ENCODE assay signal across 1 cellular context in the genomic region with DNA sequence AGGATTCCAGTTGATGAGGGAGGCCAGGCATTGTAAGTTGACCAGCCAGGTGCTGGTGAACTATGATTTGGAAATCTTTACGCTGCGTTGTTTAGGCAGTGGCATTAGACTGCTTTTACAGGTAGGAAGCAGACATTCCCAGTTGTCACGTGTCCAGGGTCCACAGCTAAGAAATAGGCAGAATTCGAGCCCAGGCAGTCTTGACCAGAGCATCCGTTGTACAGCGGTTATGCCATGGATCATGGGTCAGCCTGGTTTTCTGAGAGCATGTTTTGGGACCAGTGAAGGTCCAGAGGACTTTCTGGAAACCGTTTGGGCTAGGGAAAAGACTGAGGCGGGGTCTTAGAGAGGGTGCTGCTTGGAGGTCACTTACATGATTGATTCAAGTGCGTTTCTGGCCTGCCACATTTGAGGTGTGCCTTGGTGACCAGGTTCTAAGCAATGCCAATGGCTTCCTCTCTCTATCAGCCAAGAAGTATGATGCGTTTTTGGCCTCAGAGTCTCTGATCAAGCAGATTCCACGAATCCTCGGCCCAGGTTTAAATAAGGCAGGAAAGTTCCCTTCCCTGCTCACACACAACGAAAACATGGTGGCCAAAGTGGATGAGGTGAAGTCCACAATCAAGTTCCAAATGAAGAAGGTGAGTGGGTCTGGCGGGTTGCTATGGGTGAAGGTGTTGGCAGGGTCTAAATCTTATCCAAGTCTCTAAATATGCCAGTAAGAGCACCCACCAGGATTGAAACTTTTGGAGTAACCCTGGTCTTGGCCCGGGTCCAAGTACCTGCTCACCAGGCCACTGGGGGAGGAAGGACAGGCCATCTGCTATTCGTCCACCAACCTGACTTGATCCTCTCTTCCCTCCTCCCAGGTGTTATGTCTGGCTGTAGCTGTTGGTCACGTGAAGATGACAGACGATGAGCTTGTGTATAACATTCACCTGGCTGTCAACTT.
A peak's percentile ranks its signal among the peaks of the same experiment; 100 is the strongest.
TF ChIP-seq lines count a peak whose summit lies in the region.

No MANE protein-coding gene starts in this region.

TF ChIP-seq in HepG2, 621 proteins besides CTCF, POLR2A, EP300 and RAD21 (continued from another document and continues in another):
- TF ChIP-seq FIP1L1 (IDR thresholded peaks at IDR 0.05; ENCODE audit: borderline replicate concordance, insufficient read depth, low read depth, low read length) (0 out of 2 replicates have a peak, but pooled peaks have one; percentile 26), HIVEP1 (CRISPR knock-in tag; IDR thresholded peaks at IDR 0.05) (0 out of 2 replicates have a peak, but pooled peaks have one; percentile 9), ZFY (CRISPR knock-in tag; IDR thresholded peaks at IDR 0.05) (no peak; the same call in 1 of the 2 replicates), ZNF781 (CRISPR knock-in tag; IDR thresholded peaks at IDR 0.05; ENCODE audit: borderline replicate concordance, not compliant biosample characterization) (no peak), ZNF160 (CRISPR knock-in tag; IDR thresholded peaks at IDR 0.05) (no peak), ZNF792 (CRISPR knock-in tag; IDR thresholded peaks at IDR 0.05) (no peak), KLF13 (CRISPR knock-in tag; IDR thresholded peaks at IDR 0.05) (no peak), RFX5 (IDR thresholded peaks at IDR 0.05; ENCODE audit: low read depth, low read length) (no peak), ZNF775 (CRISPR knock-in tag; IDR thresholded peaks at IDR 0.05; ENCODE audit: borderline replicate concordance) (no peak), ZGPAT (CRISPR knock-in tag; IDR thresholded peaks at IDR 0.05) (no peak), PTBP1 (IDR thresholded peaks at IDR 0.05; ENCODE audit: low read depth, low read length, poor library complexity, severe bottlenecking) (no peak), BHLHE40 (IDR thresholded peaks at IDR 0.05; ENCODE audit: low read length) (0 out of 2 replicates have a peak, but pooled peaks have one; percentile 27), NFKB2 (CRISPR knock-in tag; IDR thresholded peaks at IDR 0.05; ENCODE audit: borderline replicate concordance) (no peak), ADNP (CRISPR knock-in tag; IDR thresholded peaks at IDR 0.05) (no peak), TBX3 (IDR thresholded peaks at IDR 0.05; ENCODE audit: borderline replicate concordance) (no peak), FOXA1 (IDR thresholded peaks at IDR 0.05) (no peak), FOXA1 (CRISPR knock-in tag; IDR thresholded peaks at IDR 0.05) (no peak), ZC3H4 (CRISPR knock-in tag; IDR thresholded peaks at IDR 0.05; ENCODE audit: borderline replicate concordance) (peak; percentile 24; the same call in 1 of the 2 replicates), BRD4 (CRISPR knock-in tag; IDR thresholded peaks at IDR 0.05) (no peak), RBFOX2 (IDR thresholded peaks at IDR 0.05; ENCODE audit: low read depth, low read length) (peak; percentile 54; the same call in 1 of the 2 replicates), PCBP2 (optimal IDR thresholded peaks at IDR 0.05; ENCODE audit: low read depth, low read length, poor library complexity, severe bottlenecking) (no peak), JUND (CRISPR knock-in tag; IDR thresholded peaks at IDR 0.05) (no peak), ZNF235 (CRISPR knock-in tag; IDR thresholded peaks at IDR 0.05; ENCODE audit: borderline replicate concordance) (no peak), ZNF121 (CRISPR knock-in tag; IDR thresholded peaks at IDR 0.05) (no peak), EED (CRISPR knock-in tag; IDR thresholded peaks at IDR 0.05) (no peak), NCOA2 (CRISPR knock-in tag; IDR thresholded peaks at IDR 0.05) (0 out of 2 replicates have a peak, but pooled peaks have one; percentile 15), TP53 (CRISPR knock-in tag; conservative IDR thresholded peaks at IDR 0.05) (peak; percentile 67; the same call in 1 of the 2 replicates), ZNF589 (CRISPR knock-in tag; conservative IDR thresholded peaks at IDR 0.05) (no peak), ZNF142 (CRISPR knock-in tag; IDR thresholded peaks at IDR 0.05) (no peak), GATA4 (IDR thresholded peaks at IDR 0.05; ENCODE audit: borderline replicate concordance, low read depth) (no peak), ZNF484 (CRISPR knock-in tag; IDR thresholded peaks at IDR 0.05; ENCODE audit: borderline replicate concordance, low read depth) (no peak), YEATS4 (CRISPR knock-in tag; IDR thresholded peaks at IDR 0.05; ENCODE audit: borderline replicate concordance) (no peak), SYNCRIP (IDR thresholded peaks at IDR 0.05; ENCODE audit: insufficient read depth, low read depth, low read length) (no peak), ZNF354B (CRISPR knock-in tag; IDR thresholded peaks at IDR 0.05) (0 out of 2 replicates have a peak, but pooled peaks have one; percentile 34), ZNF468 (CRISPR knock-in tag; IDR thresholded peaks at IDR 0.05) (no peak), DPF2 (CRISPR knock-in tag; IDR thresholded peaks at IDR 0.05; ENCODE audit: borderline replicate concordance, low read depth) (no peak), PHF21A (CRISPR knock-in tag; IDR thresholded peaks at IDR 0.05) (no peak), ZNF260 (CRISPR knock-in tag; IDR thresholded peaks at IDR 0.05; ENCODE audit: borderline replicate concordance, low read depth) (no peak)
- TF ChIP-seq, protein P1, sequence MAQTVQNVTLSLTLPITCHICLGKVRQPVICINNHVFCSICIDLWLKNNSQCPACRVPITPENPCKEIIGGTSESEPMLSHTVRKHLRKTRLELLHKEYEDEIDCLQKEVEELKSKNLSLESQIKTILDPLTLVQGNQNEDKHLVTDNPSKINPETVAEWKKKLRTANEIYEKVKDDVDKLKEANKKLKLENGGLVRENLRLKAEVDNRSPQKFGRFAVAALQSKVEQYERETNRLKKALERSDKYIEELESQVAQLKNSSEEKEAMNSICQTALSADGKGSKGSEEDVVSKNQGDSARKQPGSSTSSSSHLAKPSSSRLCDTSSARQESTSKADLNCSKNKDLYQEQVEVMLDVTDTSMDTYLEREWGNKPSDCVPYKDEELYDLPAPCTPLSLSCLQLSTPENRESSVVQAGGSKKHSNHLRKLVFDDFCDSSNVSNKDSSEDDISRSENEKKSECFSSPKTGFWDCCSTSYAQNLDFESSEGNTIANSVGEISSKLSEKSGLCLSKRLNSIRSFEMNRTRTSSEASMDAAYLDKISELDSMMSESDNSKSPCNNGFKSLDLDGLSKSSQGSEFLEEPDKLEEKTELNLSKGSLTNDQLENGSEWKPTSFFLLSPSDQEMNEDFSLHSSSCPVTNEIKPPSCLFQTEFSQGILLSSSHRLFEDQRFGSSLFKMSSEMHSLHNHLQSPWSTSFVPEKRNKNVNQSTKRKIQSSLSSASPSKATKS (CRISPR knock-in tag; IDR thresholded peaks at IDR 0.05), result no peak
- TF ChIP-seq, protein P2, sequence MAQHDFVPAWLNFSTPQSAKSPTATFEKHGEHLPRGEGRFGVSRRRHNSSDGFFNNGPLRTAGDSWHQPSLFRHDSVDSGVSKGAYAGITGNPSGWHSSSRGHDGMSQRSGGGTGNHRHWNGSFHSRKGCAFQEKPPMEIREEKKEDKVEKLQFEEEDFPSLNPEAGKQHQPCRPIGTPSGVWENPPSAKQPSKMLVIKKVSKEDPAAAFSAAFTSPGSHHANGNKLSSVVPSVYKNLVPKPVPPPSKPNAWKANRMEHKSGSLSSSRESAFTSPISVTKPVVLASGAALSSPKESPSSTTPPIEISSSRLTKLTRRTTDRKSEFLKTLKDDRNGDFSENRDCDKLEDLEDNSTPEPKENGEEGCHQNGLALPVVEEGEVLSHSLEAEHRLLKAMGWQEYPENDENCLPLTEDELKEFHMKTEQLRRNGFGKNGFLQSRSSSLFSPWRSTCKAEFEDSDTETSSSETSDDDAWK (CRISPR knock-in tag; IDR thresholded peaks at IDR 0.05), result no peak
- TF ChIP-seq, protein P3, sequence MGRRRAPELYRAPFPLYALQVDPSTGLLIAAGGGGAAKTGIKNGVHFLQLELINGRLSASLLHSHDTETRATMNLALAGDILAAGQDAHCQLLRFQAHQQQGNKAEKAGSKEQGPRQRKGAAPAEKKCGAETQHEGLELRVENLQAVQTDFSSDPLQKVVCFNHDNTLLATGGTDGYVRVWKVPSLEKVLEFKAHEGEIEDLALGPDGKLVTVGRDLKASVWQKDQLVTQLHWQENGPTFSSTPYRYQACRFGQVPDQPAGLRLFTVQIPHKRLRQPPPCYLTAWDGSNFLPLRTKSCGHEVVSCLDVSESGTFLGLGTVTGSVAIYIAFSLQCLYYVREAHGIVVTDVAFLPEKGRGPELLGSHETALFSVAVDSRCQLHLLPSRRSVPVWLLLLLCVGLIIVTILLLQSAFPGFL (CRISPR knock-in tag; IDR thresholded peaks at IDR 0.05), result 0 out of 2 replicates have a peak, but pooled peaks have one; percentile 47
- TF ChIP-seq, protein P4, sequence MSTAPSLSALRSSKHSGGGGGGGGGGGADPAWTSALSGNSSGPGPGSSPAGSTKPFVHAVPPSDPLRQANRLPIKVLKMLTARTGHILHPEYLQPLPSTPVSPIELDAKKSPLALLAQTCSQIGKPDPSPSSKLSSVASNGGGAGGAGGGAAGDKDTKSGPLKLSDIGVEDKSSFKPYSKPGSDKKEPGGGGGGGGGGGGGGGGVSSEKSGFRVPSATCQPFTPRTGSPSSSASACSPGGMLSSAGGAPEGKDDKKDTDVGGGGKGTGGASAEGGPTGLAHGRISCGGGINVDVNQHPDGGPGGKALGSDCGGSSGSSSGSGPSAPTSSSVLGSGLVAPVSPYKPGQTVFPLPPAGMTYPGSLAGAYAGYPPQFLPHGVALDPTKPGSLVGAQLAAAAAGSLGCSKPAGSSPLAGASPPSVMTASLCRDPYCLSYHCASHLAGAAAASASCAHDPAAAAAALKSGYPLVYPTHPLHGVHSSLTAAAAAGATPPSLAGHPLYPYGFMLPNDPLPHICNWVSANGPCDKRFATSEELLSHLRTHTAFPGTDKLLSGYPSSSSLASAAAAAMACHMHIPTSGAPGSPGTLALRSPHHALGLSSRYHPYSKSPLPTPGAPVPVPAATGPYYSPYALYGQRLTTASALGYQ (CRISPR knock-in tag; IDR thresholded peaks at IDR 0.05), result no peak
- TF ChIP-seq, protein P5, sequence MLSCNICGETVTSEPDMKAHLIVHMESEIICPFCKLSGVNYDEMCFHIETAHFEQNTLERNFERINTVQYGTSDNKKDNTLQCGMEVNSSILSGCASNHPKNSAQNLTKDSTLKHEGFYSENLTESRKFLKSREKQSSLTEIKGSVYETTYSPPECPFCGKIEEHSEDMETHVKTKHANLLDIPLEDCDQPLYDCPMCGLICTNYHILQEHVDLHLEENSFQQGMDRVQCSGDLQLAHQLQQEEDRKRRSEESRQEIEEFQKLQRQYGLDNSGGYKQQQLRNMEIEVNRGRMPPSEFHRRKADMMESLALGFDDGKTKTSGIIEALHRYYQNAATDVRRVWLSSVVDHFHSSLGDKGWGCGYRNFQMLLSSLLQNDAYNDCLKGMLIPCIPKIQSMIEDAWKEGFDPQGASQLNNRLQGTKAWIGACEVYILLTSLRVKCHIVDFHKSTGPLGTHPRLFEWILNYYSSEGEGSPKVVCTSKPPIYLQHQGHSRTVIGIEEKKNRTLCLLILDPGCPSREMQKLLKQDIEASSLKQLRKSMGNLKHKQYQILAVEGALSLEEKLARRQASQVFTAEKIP (CRISPR knock-in tag; IDR thresholded peaks at IDR 0.05; ENCODE audit: borderline replicate concordance), result no peak
